ENCODE assay signal across 14 cellular contexts in the genomic region with DNA sequence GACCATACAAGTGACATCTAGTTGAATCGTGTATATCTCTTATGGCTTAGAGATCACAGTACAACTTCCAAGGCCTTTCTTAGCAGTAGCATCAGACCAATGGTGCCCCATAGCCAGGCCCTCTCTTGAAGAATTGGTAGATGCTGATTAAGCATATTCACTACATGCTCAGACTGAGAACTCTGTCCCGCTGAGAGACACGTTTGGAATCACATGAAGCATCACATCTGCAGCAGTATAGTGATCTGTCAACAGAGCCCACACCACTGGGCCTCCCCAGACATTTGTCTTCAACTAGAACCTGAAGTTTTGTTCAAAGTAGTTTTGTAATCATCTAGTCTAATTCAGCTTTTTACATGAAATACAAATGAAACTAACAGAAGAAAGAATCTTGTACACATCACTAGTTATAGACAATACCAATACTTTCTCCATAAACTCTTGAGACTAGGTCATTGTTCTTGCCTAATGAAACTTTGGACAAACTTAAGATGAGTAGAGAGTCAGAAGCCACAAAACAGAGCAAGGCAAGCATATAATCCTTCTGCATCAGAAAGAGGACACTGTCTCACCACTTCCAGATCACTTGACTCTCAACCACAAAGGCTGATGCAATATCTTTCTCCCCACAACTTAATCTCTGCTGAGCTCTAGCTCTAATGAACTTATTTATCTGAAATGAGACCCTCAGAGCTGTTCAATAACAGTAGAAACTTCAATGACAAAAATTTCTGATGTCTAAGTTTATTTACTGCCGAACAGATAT.
DNase-seq lines count a peak whose midpoint lies in the region; ATAC-seq and TF ChIP-seq lines count a peak whose summit lies in the region.
"Had no signal": no experiment of that assay in that cellular context is flagged by ENCODE, and none has a peak within 500 bp of the region (broad histone marks: within the 10 kb centered on the region; RNA-seq: fewer than 3 reads in every experiment).

No MANE protein-coding gene starts in this region.

- no peaks in the 10 kb centered on the region for H3K9me3 ChIP-seq in HEK293 (ENCODE audit: control insufficient read depth, insufficient read depth, low read depth, low read length)
- no peaks in the 10 kb centered on the region for H3K9me3 ChIP-seq in SJCRH30 (replicated peaks)
- no peaks in the 10 kb centered on the region for H3K9me3 ChIP-seq in suprapubic skin
- H3K9me3 ChIP-seq: gastrocnemius medialis, mucosa of descending colon had no signal

- H3K27me3 ChIP-seq in SJCRH30 (no peaks in the 10 kb centered on the region), suprapubic skin (no peaks in the 10 kb centered on the region)
- H3K27me3 ChIP-seq: gastrocnemius medialis had no signal

- no peaks in the 10 kb centered on the region for H3K36me3 ChIP-seq in HEK293 (ENCODE audit: control insufficient read depth in 2 of 2, insufficient read depth in 1 of 2, low read length in 2 of 2)
- no peaks in the 10 kb centered on the region for H3K36me3 ChIP-seq in SJCRH30
- H3K36me3 ChIP-seq in suprapubic skin: no peaks in the 10 kb centered on the region
- H3K36me3 ChIP-seq: gastrocnemius medialis had no signal

- no peak for TF ChIP-seq POLR2A in suprapubic skin (IDR thresholded peaks at IDR 0.05)

- CTCF ChIA-PET in HEK293 (lab: Yijun Ruan, JAX): no interaction called here

- DNase-seq in AG20443 (ENCODE audit: low spot score) (peak; percentile 65), SJCRH30 (peak; percentile 8 to 65), fibroblast of the aortic adventitia (ENCODE audit: low read depth) (peak; percentile 77), DMS79 treated with DMSO at 0.1 percent for 48 hours (lab: John Stamatoyannopoulos, UW) (no peak), suprapubic skin (ENCODE audit: low spot score in 2 of 2) (no peak)
- DNase-seq: activated naive CD4-positive, alpha-beta T cell; gastrocnemius medialis; NCI-H2081 treated with DMSO at 0.1 percent for 48 hours; T-helper 9 cell; trophoblast cell had no signal

- TF ChIP-seq CTCF in HEK293 (tag by site-specific recombination; IDR thresholded peaks at IDR 0.05) (no peak), fibroblast of the aortic adventitia (IDR thresholded peaks at IDR 0.05; ENCODE audit: insufficient read depth, low read length) (no peak), suprapubic skin (IDR thresholded peaks at IDR 0.05) (no peak)

- 72% methylated on average over 4 of the region's 4 CpGs for WGBS in suprapubic skin

- H3K4me3 ChIP-seq in HEK293 (ENCODE audit: low read depth, low read length) (no peak overlapping the region), SJCRH30 (no peak overlapping the region), fibroblast of the aortic adventitia (ENCODE audit: low read depth, low read length) (no peak overlapping the region), suprapubic skin (no peak overlapping the region)
- H3K4me3 ChIP-seq: gastrocnemius medialis, mucosa of descending colon had no signal

- TF ChIP-seq EP300 in suprapubic skin (IDR thresholded peaks at IDR 0.05): no peak

- H3K27ac ChIP-seq in HEK293 (ENCODE audit: extremely low read depth, low read depth, low read length) (no peak overlapping the region), SJCRH30 (no peak overlapping the region), suprapubic skin (no peak overlapping the region)
- H3K27ac ChIP-seq: gastrocnemius medialis had no signal

- H3K4me1 ChIP-seq in HEK293 (ENCODE audit: control insufficient read depth, insufficient read depth, low read length) (no peaks in the 10 kb centered on the region), SJCRH30 (peaks cover 11% of the 10 kb centered on the region; the same call in 1 of the 2 replicates), suprapubic skin (no peaks in the 10 kb centered on the region)
- H3K4me1 ChIP-seq: gastrocnemius medialis had no signal

- POLR2A ChIA-PET in HEK293 (lab: Yijun Ruan, JAX): no interaction called here

- ATAC-seq in HG02852 (IDR thresholded peaks at IDR 0.05; ENCODE audit: unreplicated experiment) (no peak), HG03457 (IDR thresholded peaks at IDR 0.05; ENCODE audit: unreplicated experiment) (no peak)
- ATAC-seq: gastrocnemius medialis, mucosa of descending colon had no signal

TF ChIP-seq in HEK293, 187 proteins besides CTCF, POLR2A, EP300 and RAD21:
- 0 out of 2 replicates have a peak, but pooled peaks have one; percentile 26 for TF ChIP-seq ZNF660 (tag by site-specific recombination; IDR thresholded peaks at IDR 0.05)
- TF ChIP-seq, protein P1, sequence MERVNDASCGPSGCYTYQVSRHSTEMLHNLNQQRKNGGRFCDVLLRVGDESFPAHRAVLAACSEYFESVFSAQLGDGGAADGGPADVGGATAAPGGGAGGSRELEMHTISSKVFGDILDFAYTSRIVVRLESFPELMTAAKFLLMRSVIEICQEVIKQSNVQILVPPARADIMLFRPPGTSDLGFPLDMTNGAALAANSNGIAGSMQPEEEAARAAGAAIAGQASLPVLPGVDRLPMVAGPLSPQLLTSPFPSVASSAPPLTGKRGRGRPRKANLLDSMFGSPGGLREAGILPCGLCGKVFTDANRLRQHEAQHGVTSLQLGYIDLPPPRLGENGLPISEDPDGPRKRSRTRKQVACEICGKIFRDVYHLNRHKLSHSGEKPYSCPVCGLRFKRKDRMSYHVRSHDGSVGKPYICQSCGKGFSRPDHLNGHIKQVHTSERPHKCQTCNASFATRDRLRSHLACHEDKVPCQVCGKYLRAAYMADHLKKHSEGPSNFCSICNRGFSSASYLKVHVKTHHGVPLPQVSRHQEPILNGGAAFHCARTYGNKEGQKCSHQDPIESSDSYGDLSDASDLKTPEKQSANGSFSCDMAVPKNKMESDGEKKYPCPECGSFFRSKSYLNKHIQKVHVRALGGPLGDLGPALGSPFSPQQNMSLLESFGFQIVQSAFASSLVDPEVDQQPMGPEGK (tag by site-specific recombination; IDR thresholded peaks at IDR 0.05): no peak
- no peak for TF ChIP-seq ZNF292 (tag by site-specific recombination; IDR thresholded peaks at IDR 0.05; ENCODE audit: borderline replicate concordance, low read depth)
- TF ChIP-seq, protein P2, sequence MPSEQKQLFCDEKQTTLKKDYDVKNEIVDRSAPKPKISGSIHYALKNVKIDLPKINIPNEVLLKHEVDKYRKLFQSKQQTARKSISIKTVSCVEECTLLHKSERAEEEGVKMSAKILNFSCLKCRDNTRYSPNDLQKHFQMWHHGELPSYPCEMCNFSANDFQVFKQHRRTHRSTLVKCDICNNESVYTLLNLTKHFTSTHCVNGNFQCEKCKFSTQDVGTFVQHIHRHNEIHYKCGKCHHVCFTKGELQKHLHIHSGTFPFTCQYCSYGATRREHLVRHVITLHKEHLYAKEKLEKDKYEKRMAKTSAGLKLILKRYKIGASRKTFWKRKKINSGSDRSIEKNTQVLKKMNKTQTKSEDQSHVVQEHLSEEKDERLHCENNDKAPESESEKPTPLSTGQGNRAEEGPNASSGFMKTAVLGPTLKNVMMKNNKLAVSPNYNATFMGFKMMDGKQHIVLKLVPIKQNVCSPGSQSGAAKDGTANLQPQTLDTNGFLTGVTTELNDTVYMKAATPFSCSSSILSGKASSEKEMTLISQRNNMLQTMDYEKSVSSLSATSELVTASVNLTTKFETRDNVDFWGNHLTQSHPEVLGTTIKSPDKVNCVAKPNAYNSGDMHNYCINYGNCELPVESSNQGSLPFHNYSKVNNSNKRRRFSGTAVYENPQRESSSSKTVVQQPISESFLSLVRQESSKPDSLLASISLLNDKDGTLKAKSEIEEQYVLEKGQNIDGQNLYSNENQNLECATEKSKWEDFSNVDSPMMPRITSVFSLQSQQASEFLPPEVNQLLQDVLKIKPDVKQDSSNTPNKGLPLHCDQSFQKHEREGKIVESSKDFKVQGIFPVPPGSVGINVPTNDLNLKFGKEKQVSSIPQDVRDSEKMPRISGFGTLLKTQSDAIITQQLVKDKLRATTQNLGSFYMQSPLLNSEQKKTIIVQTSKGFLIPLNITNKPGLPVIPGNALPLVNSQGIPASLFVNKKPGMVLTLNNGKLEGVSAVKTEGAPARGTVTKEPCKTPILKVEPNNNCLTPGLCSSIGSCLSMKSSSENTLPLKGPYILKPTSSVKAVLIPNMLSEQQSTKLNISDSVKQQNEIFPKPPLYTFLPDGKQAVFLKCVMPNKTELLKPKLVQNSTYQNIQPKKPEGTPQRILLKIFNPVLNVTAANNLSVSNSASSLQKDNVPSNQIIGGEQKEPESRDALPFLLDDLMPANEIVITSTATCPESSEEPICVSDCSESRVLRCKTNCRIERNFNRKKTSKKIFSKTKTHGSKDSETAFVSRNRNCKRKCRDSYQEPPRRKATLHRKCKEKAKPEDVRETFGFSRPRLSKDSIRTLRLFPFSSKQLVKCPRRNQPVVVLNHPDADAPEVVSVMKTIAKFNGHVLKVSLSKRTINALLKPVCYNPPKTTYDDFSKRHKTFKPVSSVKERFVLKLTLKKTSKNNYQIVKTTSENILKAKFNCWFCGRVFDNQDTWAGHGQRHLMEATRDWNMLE (tag by site-specific recombination; conservative IDR thresholded peaks at IDR 0.05; ENCODE audit: low read depth): 0 out of 2 replicates have a peak, but pooled peaks have one; percentile 42
- no peak for TF ChIP-seq SP7 (tag by site-specific recombination; IDR thresholded peaks at IDR 0.05)
- TF ChIP-seq, protein P3, sequence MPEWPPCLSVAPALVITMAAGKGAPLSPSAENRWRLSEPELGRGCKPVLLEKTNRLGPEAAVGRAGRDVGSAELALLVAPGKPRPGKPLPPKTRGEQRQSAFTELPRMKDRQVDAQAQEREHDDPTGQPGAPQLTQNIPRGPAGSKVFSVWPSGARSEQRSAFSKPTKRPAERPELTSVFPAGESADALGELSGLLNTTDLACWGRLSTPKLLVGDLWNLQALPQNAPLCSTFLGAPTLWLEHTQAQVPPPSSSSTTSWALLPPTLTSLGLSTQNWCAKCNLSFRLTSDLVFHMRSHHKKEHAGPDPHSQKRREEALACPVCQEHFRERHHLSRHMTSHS (tag by site-specific recombination; IDR thresholded peaks at IDR 0.05): no peak
- no peak for TF ChIP-seq ZNF132 (tag by site-specific recombination; IDR thresholded peaks at IDR 0.05; ENCODE audit: borderline replicate concordance)
- TF ChIP-seq ZNF473 (tag by site-specific recombination; IDR thresholded peaks at IDR 0.05): no peak
- TF ChIP-seq ZNF837 (tag by site-specific recombination; IDR thresholded peaks at IDR 0.05): no peak
- no peak for TF ChIP-seq YY2 (tag by site-specific recombination; IDR thresholded peaks at IDR 0.05)
- TF ChIP-seq ZNF548 (tag by site-specific recombination; IDR thresholded peaks at IDR 0.05): no peak

Comparison
In these comparisons a context has a peak if more than half of its experiments do, and no peak if none do; other contexts are left out.
1. DNase-seq: peak in AG20443 (single experiment), SJCRH30 (2 of 2) and fibroblast of the aortic adventitia (single experiment); none in DMS79 treated with DMSO at 0.1 percent for 48 hours (single experiment) and suprapubic skin (0 of 2).